ENCODE assay signal across 8 cellular contexts in the genomic region with DNA sequence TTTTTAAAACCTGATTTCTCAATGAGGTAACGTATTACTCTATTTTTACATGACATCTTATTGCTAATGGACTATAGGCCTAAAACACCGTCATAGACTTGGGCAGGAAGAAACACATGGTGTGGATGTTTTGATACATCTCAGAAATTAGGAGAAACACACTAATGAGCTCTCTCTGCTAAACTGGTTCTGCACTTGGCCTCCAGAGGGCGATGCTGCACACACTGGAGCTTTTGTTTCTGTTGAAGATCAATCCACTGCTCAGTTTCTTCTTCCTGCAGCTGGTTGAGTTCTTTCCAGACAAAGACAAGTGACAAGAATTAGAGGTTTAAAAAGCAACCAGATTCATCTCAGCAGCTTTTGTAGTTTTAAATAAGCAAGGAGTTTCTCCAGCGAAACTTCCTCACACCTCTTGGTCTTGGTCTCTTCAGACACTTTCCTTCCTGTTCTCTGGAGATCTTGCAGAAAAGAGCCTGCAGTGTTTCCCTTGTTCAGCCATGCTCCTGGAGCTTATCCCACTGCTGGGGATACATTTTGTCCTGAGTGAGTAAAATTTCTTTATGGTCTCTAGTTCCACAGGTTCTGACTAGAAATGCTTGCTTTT.
DNase-seq lines count a peak whose midpoint lies in the region; ATAC-seq and TF ChIP-seq lines count a peak whose summit lies in the region.

No MANE protein-coding gene starts in this region.

- no peaks in the 10 kb centered on the region for H3K79me2 ChIP-seq in HCT116 (ENCODE audit: insufficient read depth, low read length)

- CTCF ChIA-PET in HCT116 (lab: Charles Lee) = interaction anchor here (0.6 to 1.9 kb wide), 26 partner anchors 9 to 145 kb away, joined by 3 to 29 read pairs (median 4); no protein-coding TSS in a partner anchor

- H3K4me1 ChIP-seq in HCT116 (ENCODE audit: control insufficient read depth in 1 of 2, insufficient read depth in 2 of 2, low read length in 2 of 2) = no peaks in the 10 kb centered on the region

- H3K27me3 Mint-ChIP-seq in activated naive CD8-positive, alpha-beta T cell treated with anti-CD3 and anti-CD28 coated beads, Interleukin-2, amount 50 U/mL, for 24 hours = peaks cover 13% of the 10 kb centered on the region

- no peaks in the 10 kb centered on the region for H3K36me3 ChIP-seq in HCT116 (ENCODE audit: control insufficient read depth in 1 of 2, insufficient read depth in 2 of 2, low read length in 2 of 2)

- H4K20me1 ChIP-seq in HCT116 (ENCODE audit: insufficient read depth) = no peaks in the 10 kb centered on the region

- H3K27me3 ChIP-seq in HCT116 (ENCODE audit: insufficient read depth, low read length) = peaks cover 36% of the 10 kb centered on the region; the same call in 1 of the 2 replicates

- no TSS peak for BruUV-seq in HCT116 (replicated peaks; lab: Mats Ljungman, UMichigan)

- peaks cover 6% of the 10 kb centered on the region for H3K4me1 Mint-ChIP-seq in activated naive CD8-positive, alpha-beta T cell treated with anti-CD3 and anti-CD28 coated beads, Interleukin-2, amount 50 U/mL, for 24 hours

- intact Hi-C loops in HCT116 (cut with micrococcal nuclease) = no loop called here

- H3K27ac Mint-ChIP-seq in activated naive CD8-positive, alpha-beta T cell treated with anti-CD3 and anti-CD28 coated beads, Interleukin-2, amount 50 U/mL, for 24 hours = peak overlapping the region; percentile 72

- DNase-seq in COLO668 (lab: John Stamatoyannopoulos, UW; ENCODE audit: unreplicated experiment) (peak; percentile 42), HCT116 (ENCODE audit: low read depth, low spot score) (peak; percentile 16), SW480 (ENCODE audit: low spot score) (peak; percentile 14), islet precursor cell (peak; percentile 75), middle frontal gyrus (ENCODE audit: extremely low spot score, low spot score) (no peak), NCI-H345 (lab: John Stamatoyannopoulos, UW) (no peak)
- DNase-seq in activated naive CD8-positive, alpha-beta T cell treated with anti-CD3 and anti-CD28 coated beads, Interleukin-2, amount 50 U/mL, for 24 hours = peak; percentile 73
- peak; percentile 71 for DNase-seq in stimulated activated CD4-positive, alpha-beta T cell treated with anti-CD3 and anti-CD28 coated beads, Interleukin-2, amount 100 ng/mL, for 48 hours

- no peak overlapping the region for H2AFZ ChIP-seq in HCT116 (ENCODE audit: low read depth, low read length, poor library complexity, severe bottlenecking)

- H3K9me2 ChIP-seq in HCT116 (ENCODE audit: insufficient read depth) = no peaks in the 10 kb centered on the region

- no peak overlapping the region for H3K9ac ChIP-seq in HCT116 (ENCODE audit: low read length)

- no peaks in the 10 kb centered on the region for H3K9me3 ChIP-seq in HCT116 (ENCODE audit: control insufficient read depth in 1 of 2, insufficient read depth in 1 of 2, low read depth in 1 of 2, low read length in 2 of 2)

- POLR2A ChIA-PET in HCT116 (lab: Charles Lee) = no interaction called here

- H3K4me3 Mint-ChIP-seq in activated naive CD8-positive, alpha-beta T cell treated with anti-CD3 and anti-CD28 coated beads, Interleukin-2, amount 50 U/mL, for 24 hours = peak overlapping the region; percentile 68

- no peak overlapping the region for H3K4me3 ChIP-seq in HCT116 (replicated peaks in 1 of 2; ENCODE audit: low read depth in 1 of 2, low read length in 2 of 2)

- peak in 2 of 3 experiments; percentile 92; a peak in 4 of 6 replicates for TF ChIP-seq CTCF in HCT116 (IDR thresholded peaks at IDR 0.05 in 2 of 3, conservative IDR thresholded peaks at IDR 0.05 in 1 of 3; ENCODE audit: borderline replicate concordance in 1 of 3, insufficient read depth in 1 of 3, low read depth in 2 of 3, low read length in 2 of 3)

- no peaks in the 10 kb centered on the region for H3K9me3 Mint-ChIP-seq in activated naive CD8-positive, alpha-beta T cell treated with anti-CD3 and anti-CD28 coated beads, Interleukin-2, amount 50 U/mL, for 24 hours

- no peak overlapping the region for H3K4me2 ChIP-seq in HCT116 (ENCODE audit: low read length)

- no peak for TF ChIP-seq POLR2A in HCT116 (IDR thresholded peaks at IDR 0.05; ENCODE audit: borderline replicate concordance, extremely low read depth, insufficient read depth, insufficient read length)

- RAD21 ChIA-PET in HCT116 (lab: Charles Lee; ENCODE audit: low non-redundant PET in 1 of 2, low total read pairs in 2 of 2, uncharacterized antibody in 2 of 2, unreplicated experiment in 2 of 2) = no interaction called here

- no peak for TF ChIP-seq RAD21 in HCT116 (IDR thresholded peaks at IDR 0.05; ENCODE audit: low read depth)

- peak; percentile 75 for ATAC-seq in HCT116
- ATAC-seq in activated naive CD8-positive, alpha-beta T cell treated with anti-CD3 and anti-CD28 coated beads, Interleukin-2, amount 50 U/mL, for 24 hours = peak; percentile 74

- peaks cover 3% of the 10 kb centered on the region for H3K36me3 Mint-ChIP-seq in activated naive CD8-positive, alpha-beta T cell treated with anti-CD3 and anti-CD28 coated beads, Interleukin-2, amount 50 U/mL, for 24 hours (ENCODE audit: low read depth)

- no peak overlapping the region for H3K27ac ChIP-seq in HCT116 (ENCODE audit: low read depth, low read length)

TF ChIP-seq in HCT116, 20 proteins besides CTCF, POLR2A, EP300 and RAD21:
- TF ChIP-seq CEBPB (IDR thresholded peaks at IDR 0.05; ENCODE audit: low read depth) (no peak), TCF7L2 (IDR thresholded peaks at IDR 0.05; ENCODE audit: borderline replicate concordance, extremely low read depth, insufficient read depth, insufficient read length) (no peak), SRF (IDR thresholded peaks at IDR 0.05; ENCODE audit: low read depth) (no peak), SIN3A (IDR thresholded peaks at IDR 0.05; ENCODE audit: low read depth) (no peak), YY1 (IDR thresholded peaks at IDR 0.05; ENCODE audit: extremely low read depth, insufficient replicate concordance, low read depth, low read length) (no peak), EZH2 (IDR thresholded peaks at IDR 0.05) (no peak), ZBTB33 (IDR thresholded peaks at IDR 0.05; ENCODE audit: extremely low read depth, insufficient replicate concordance, low read length) (no peak), ATF3 (IDR thresholded peaks at IDR 0.05) (no peak), POLR2AphosphoS5 (IDR thresholded peaks at IDR 0.05; ENCODE audit: low read depth, low read length) (no peak), EZH2phosphoT487 (IDR thresholded peaks at IDR 0.05; ENCODE audit: borderline replicate concordance) (no peak), FOSL1 (IDR thresholded peaks at IDR 0.05; ENCODE audit: low read depth) (no peak), EGR1 (IDR thresholded peaks at IDR 0.05; ENCODE audit: low read depth) (no peak), ELF1 (IDR thresholded peaks at IDR 0.05; ENCODE audit: borderline replicate concordance, low read depth) (no peak), ZFX (IDR thresholded peaks at IDR 0.05) (no peak)
- TF ChIP-seq, protein P1, sequence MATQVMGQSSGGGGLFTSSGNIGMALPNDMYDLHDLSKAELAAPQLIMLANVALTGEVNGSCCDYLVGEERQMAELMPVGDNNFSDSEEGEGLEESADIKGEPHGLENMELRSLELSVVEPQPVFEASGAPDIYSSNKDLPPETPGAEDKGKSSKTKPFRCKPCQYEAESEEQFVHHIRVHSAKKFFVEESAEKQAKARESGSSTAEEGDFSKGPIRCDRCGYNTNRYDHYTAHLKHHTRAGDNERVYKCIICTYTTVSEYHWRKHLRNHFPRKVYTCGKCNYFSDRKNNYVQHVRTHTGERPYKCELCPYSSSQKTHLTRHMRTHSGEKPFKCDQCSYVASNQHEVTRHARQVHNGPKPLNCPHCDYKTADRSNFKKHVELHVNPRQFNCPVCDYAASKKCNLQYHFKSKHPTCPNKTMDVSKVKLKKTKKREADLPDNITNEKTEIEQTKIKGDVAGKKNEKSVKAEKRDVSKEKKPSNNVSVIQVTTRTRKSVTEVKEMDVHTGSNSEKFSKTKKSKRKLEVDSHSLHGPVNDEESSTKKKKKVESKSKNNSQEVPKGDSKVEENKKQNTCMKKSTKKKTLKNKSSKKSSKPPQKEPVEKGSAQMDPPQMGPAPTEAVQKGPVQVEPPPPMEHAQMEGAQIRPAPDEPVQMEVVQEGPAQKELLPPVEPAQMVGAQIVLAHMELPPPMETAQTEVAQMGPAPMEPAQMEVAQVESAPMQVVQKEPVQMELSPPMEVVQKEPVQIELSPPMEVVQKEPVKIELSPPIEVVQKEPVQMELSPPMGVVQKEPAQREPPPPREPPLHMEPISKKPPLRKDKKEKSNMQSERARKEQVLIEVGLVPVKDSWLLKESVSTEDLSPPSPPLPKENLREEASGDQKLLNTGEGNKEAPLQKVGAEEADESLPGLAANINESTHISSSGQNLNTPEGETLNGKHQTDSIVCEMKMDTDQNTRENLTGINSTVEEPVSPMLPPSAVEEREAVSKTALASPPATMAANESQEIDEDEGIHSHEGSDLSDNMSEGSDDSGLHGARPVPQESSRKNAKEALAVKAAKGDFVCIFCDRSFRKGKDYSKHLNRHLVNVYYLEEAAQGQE (IDR thresholded peaks at IDR 0.05; ENCODE audit: low read depth) = no peak

Comparison
In these comparisons a context has a peak if more than half of its experiments do, and no peak if none do; other contexts are left out.
1. DNase-seq: peak in COLO668 (single experiment), HCT116 (single experiment), SW480 (single experiment), activated naive CD8-positive, alpha-beta T cell treated with anti-CD3 and anti-CD28 coated beads, Interleukin-2, amount 50 U/mL, for 24 hours (single experiment), islet precursor cell (single experiment) and stimulated activated CD4-positive, alpha-beta T cell treated with anti-CD3 and anti-CD28 coated beads, Interleukin-2, amount 100 ng/mL, for 48 hours (2 of 2); none in middle frontal gyrus (single experiment) and NCI-H345 (single experiment).